ENCODE assay signal across 11 cellular contexts in genomic region chr17:78891406-78892061, GRCh38. TPM values are rescaled to one million over a fixed set of nuclear protein-coding genes. Genes with fewer than 3 reads are reported as not detected.
DNase-seq lines count a peak whose midpoint lies in the region; ATAC-seq and TF ChIP-seq lines count a peak whose summit lies in the region.
"Had no signal": no experiment of that assay in that cellular context is flagged by ENCODE, and none has a peak within 500 bp of the region (broad histone marks: within the 10 kb centered on the region; RNA-seq: fewer than 3 reads in every experiment).

No MANE protein-coding gene starts in this region.

- 59 to 70% methylated on average over 21 of the region's 21 CpGs for WGBS in lung, 2 donors

- no peak for ATAC-seq in activated B cell treated with CpG ODN at 0.5 μM for 24 hours (ENCODE audit: low read depth)
- ATAC-seq in lung (ENCODE audit: insufficient read depth, low FRiP score) = peak; percentile 10
- no peak for ATAC-seq in HG02938 (IDR thresholded peaks at IDR 0.05; ENCODE audit: unreplicated experiment)

- H3K9me3 ChIP-seq in lung (ENCODE audit: control insufficient read depth in 2 of 2, insufficient read depth in 1 of 2, low read length in 1 of 2) = no peaks in the 10 kb centered on the region

- CTCF ChIA-PET in activated CD4-positive, alpha-beta T cell treated with anti-CD3 and anti-CD28 coated beads, Interleukin-2, amount 10 ng/mL, durations not matched to agents 7 days and 5 days (lab: Charles Lee) = interaction anchor here (1.4 to 1.6 kb wide), 2 partner anchors 13 to 26 kb away, joined by 3 to 4 read pairs; no protein-coding TSS in a partner anchor
- CTCF ChIA-PET in activated B cell treated with CpG ODN at 0.5 μM for 24 hours (lab: Charles Lee) = interaction anchor here (1.6 to 4.7 kb wide), 2 partner anchors 26 to 80 kb away, joined by 6 to 40 read pairs; no protein-coding TSS in a partner anchor

- H3K4me3 Mint-ChIP-seq in activated CD4-positive, alpha-beta T cell treated with anti-CD3 and anti-CD28 coated beads, Interleukin-2, amount 10 ng/mL, durations not matched to agents 7 days and 5 days = no peak overlapping the region
- no peak overlapping the region for H3K4me3 Mint-ChIP-seq in activated B cell treated with CpG ODN at 0.5 μM for 24 hours

- peaks cover 1% of the 10 kb centered on the region for H3K27me3 Mint-ChIP-seq in activated CD4-positive, alpha-beta T cell treated with anti-CD3 and anti-CD28 coated beads, Interleukin-2, amount 10 ng/mL, durations not matched to agents 7 days and 5 days
- H3K27me3 Mint-ChIP-seq in activated B cell treated with CpG ODN at 0.5 μM for 24 hours = no peaks in the 10 kb centered on the region

- H3K9me3 Mint-ChIP-seq in activated CD4-positive, alpha-beta T cell treated with anti-CD3 and anti-CD28 coated beads, Interleukin-2, amount 10 ng/mL, durations not matched to agents 7 days and 5 days = no peaks in the 10 kb centered on the region
- H3K9me3 Mint-ChIP-seq in activated B cell treated with CpG ODN at 0.5 μM for 24 hours = no peaks in the 10 kb centered on the region

- H3K36me3 Mint-ChIP-seq in activated CD4-positive, alpha-beta T cell treated with anti-CD3 and anti-CD28 coated beads, Interleukin-2, amount 10 ng/mL, durations not matched to agents 7 days and 5 days (ENCODE audit: low read depth) = no peaks in the 10 kb centered on the region
- peaks cover 5% of the 10 kb centered on the region for H3K36me3 Mint-ChIP-seq in activated B cell treated with CpG ODN at 0.5 μM for 24 hours (ENCODE audit: low read depth)

- peaks cover 7 to 9% of the 10 kb centered on the region in 2 donors for H3K4me1 ChIP-seq in lung (ENCODE audit: control insufficient read depth in 2 of 2, insufficient read depth in 2 of 2, low read length in 2 of 2)

- TF ChIP-seq CTCF in activated B cell treated with CpG ODN at 0.5 μM for 24 hours (IDR thresholded peaks at IDR 0.05) = no peak
- no peak for TF ChIP-seq CTCF in lung (IDR thresholded peaks at IDR 0.05; ENCODE audit: control extremely low read depth, extremely low read depth)

- H3K4me3 ChIP-seq in lung = no peak overlapping the region

- intact Hi-C loops in activated B cell treated with CpG ODN at 0.5 μM for 24 hours (cut with micrococcal nuclease) = loop anchor here (5.0 kb wide), 1 partner anchor 109 kb away; the partner anchor contains the start of gene CYTH1

- H3K27ac ChIP-seq in lung (ENCODE audit: low read depth in 1 of 2, low read length in 1 of 2) (peak overlapping the region in 1 of 2 donors; percentile 68), substantia nigra (ENCODE audit: low read depth, low read length, poor library complexity, severe bottlenecking) (peak overlapping the region; percentile 97)

- DNase-seq in activated CD4-positive, alpha-beta T cell treated with anti-CD3 and anti-CD28 coated beads, Interleukin-2, amount 10 ng/mL, durations not matched to agents 7 days and 5 days = no peak
- no peak for DNase-seq in activated CD4-positive, alpha-beta T cell treated with anti-CD3 and anti-CD28 coated beads, Interleukin-2, amount 50 U/mL, for 4 hours
- DNase-seq in activated B cell treated with CpG ODN at 0.5 μM for 24 hours (no peak), lung (ENCODE audit: low spot score) (no peak), substantia nigra (lab: John Stamatoyannopoulos, UW) (peak in 3 of 49 donors; percentile 27 to 34 (median 30)), NCI-H146 treated with DMSO at 0.1 percent for 48 hours (lab: John Stamatoyannopoulos, UW; ENCODE audit: unreplicated experiment) (no peak), AG20443 (ENCODE audit: low spot score) (no peak)
- DNase-seq: activated CD8-positive, alpha-beta memory T cell treated with anti-CD3 and anti-CD28 coated beads, Interleukin-2, amount 50 U/mL, for 4 hours; OCI-M1; T-helper 9 cell had no signal

- H3K36me3 ChIP-seq in lung (ENCODE audit: control insufficient read depth in 2 of 2, insufficient read depth in 2 of 2, low read length in 2 of 2) = peaks cover 0 to 7% of the 10 kb centered on the region in 2 donors

- H3K4me1 Mint-ChIP-seq in activated CD4-positive, alpha-beta T cell treated with anti-CD3 and anti-CD28 coated beads, Interleukin-2, amount 10 ng/mL, durations not matched to agents 7 days and 5 days = peaks cover 43% of the 10 kb centered on the region
- H3K4me1 Mint-ChIP-seq in activated B cell treated with CpG ODN at 0.5 μM for 24 hours = peaks cover 59% of the 10 kb centered on the region

- POLR2A ChIA-PET in activated CD4-positive, alpha-beta T cell treated with anti-CD3 and anti-CD28 coated beads, Interleukin-2, amount 10 ng/mL, durations not matched to agents 7 days and 5 days (lab: Charles Lee) = no interaction called here
- POLR2A ChIA-PET in activated B cell treated with CpG ODN at 0.5 μM for 24 hours (lab: Charles Lee) = interaction anchor here (0.6 to 1.2 kb wide), 2 partner anchors 24 to 252 kb away, joined by 3 read pairs; no protein-coding TSS in a partner anchor

- no peaks in the 10 kb centered on the region for H3K27me3 ChIP-seq in lung (ENCODE audit: control insufficient read depth, insufficient read depth)

- peak overlapping the region; percentile 91 for H3K27ac Mint-ChIP-seq in activated CD4-positive, alpha-beta T cell treated with anti-CD3 and anti-CD28 coated beads, Interleukin-2, amount 10 ng/mL, durations not matched to agents 7 days and 5 days
- peak overlapping the region; percentile 94 for H3K27ac Mint-ChIP-seq in activated B cell treated with CpG ODN at 0.5 μM for 24 hours

RNA-seq across cellular contexts. Expression of gene CEP295NL, which starts 11.5 kb away (rescaled TPM):
- under 1 TPM in 1 of 2 experiments, not detected in 1; 0.10 TPM for total RNA-seq in activated CD4-positive, alpha-beta T cell treated with anti-CD3 and anti-CD28 coated beads, Interleukin-2, amount 10 ng/mL, durations not matched to agents 7 days and 5 days
- 0.46 and 0.55 TPM in 2 replicates for total RNA-seq in activated B cell treated with CpG ODN at 0.5 μM for 24 hours
- total RNA-seq in lung = 1 to 10 TPM; 8.2 to 8.3 TPM
- 1 to 10 TPM in 1 of 2 donors, under 1 TPM in 1; 0.39 to 1.7 TPM for polyA plus RNA-seq in lung

RNA-seq across cellular contexts. Expression of gene TIMP2, which starts 33.7 kb away (rescaled TPM):
- 1 to 10 TPM; 2.4 to 2.6 TPM for total RNA-seq in activated CD4-positive, alpha-beta T cell treated with anti-CD3 and anti-CD28 coated beads, Interleukin-2, amount 10 ng/mL, durations not matched to agents 7 days and 5 days
- total RNA-seq in activated B cell treated with CpG ODN at 0.5 μM for 24 hours (3.5 and 4.2 TPM in 2 replicates), lung (100 to 1,000 TPM in 1 of 2 donors, 10 to 100 TPM in 1; 95.6 to 176 TPM)
- polyA plus RNA-seq in lung = 10 to 100 TPM; 47.5 to 88.2 TPM

RNA-seq across cellular contexts. Expression of gene USP36, which starts 50.9 kb away (rescaled TPM):
- 10 to 100 TPM; 79.0 to 92.9 TPM for total RNA-seq in activated CD4-positive, alpha-beta T cell treated with anti-CD3 and anti-CD28 coated beads, Interleukin-2, amount 10 ng/mL, durations not matched to agents 7 days and 5 days
- total RNA-seq in activated B cell treated with CpG ODN at 0.5 μM for 24 hours (93.8 and 107 TPM in 2 replicates), lung (10 to 100 TPM; 56.4 to 61.5 TPM)
- polyA plus RNA-seq in lung = 10 to 100 TPM; 22.2 to 33.3 TPM

Comparison
In these comparisons a context has a peak if more than half of its experiments do, and no peak if none do; other contexts are left out.
1. RNA of gene TIMP2, which starts 33.7 kb away (total RNA-seq): 95.6 to 176 TPM in lung; 3.5 to 4.2 TPM in activated B cell treated with CpG ODN at 0.5 μM for 24 hours and 2.4 to 2.6 TPM in activated CD4-positive, alpha-beta T cell treated with anti-CD3 and anti-CD28 coated beads, Interleukin-2, amount 10 ng/mL, durations not matched to agents 7 days and 5 days; every median in the first group is over 10 times any median in the second.